In genomic region chr2:53275743-53276142, GRCh38 we compare ENCODE assay signal across 21 cellular contexts.
"Had no signal": no experiment of that assay in that cellular context is flagged by ENCODE, and none has a peak within 500 bp of the region (broad histone marks: within the 10 kb centered on the region; RNA-seq: fewer than 3 reads in every experiment).

No MANE protein-coding gene starts in this region.

- H3K4me3 Mint-ChIP-seq: activated T-helper 17 cell treated with anti-CD3 and anti-CD28 coated beads, Interleukin-2, amount 50 U/mL, for 72 hours; dendritic cell treated with granulocyte-macrophage colony-stimulating factor and Interleukin-4, amounts not matched to agents 40 ng/mL and 50 ng/mL, for 4 days; natural killer cell treated with Interleukin-12 subunit alpha and Interleukin-12 subunit beta and Interleukin-15 and Interleukin-18, amount 100 ng/mL, for 72 hours had no signal

- H3K9me3 ChIP-seq: gastrocnemius medialis, neutrophil, pancreas, psoas muscle, right atrium auricular region had no signal

- H3K9me3 Mint-ChIP-seq: activated T-helper 17 cell treated with anti-CD3 and anti-CD28 coated beads, Interleukin-2, amount 50 U/mL, for 72 hours; dendritic cell treated with granulocyte-macrophage colony-stimulating factor and Interleukin-4, amounts not matched to agents 40 ng/mL and 50 ng/mL, for 4 days had no signal

- H3K4me1 Mint-ChIP-seq: activated T-helper 17 cell treated with anti-CD3 and anti-CD28 coated beads, Interleukin-2, amount 50 U/mL, for 72 hours had no signal

- H3K4me1 ChIP-seq: gastrocnemius medialis, left ventricle myocardium inferior, pancreas, psoas muscle, right atrium auricular region, upper lobe of left lung had no signal

- H3K36me3 ChIP-seq: brain microvascular endothelial cell, gastrocnemius medialis, left ventricle myocardium inferior, neutrophil, pancreas, right atrium auricular region, upper lobe of left lung had no signal

- H3K4me3 ChIP-seq: gastrocnemius medialis, left ventricle myocardium inferior, pancreas, psoas muscle, right atrium auricular region, upper lobe of left lung had no signal

- H3K27ac Mint-ChIP-seq: activated naive CD4-positive, alpha-beta T cell treated with anti-CD3 and anti-CD28 coated beads, Interleukin-2, amount 50 U/mL, for 72 hours; activated T-helper 17 cell treated with anti-CD3 and anti-CD28 coated beads, Interleukin-2, amount 50 U/mL, for 72 hours; dendritic cell treated with granulocyte-macrophage colony-stimulating factor and Interleukin-4, amounts not matched to agents 40 ng/mL and 50 ng/mL, for 4 days; natural killer cell treated with Interleukin-12 subunit alpha and Interleukin-12 subunit beta and Interleukin-15 and Interleukin-18, amount 100 ng/mL, for 72 hours had no signal

- DNase-seq: activated T-cell treated with anti-CD3 and anti-CD28 coated beads, Interleukin-2, amount 50 U/mL, for 1 hour; aorta; brain microvascular endothelial cell; caudate nucleus; effector CD4-positive, alpha-beta T cell; gastrocnemius medialis; hypothalamus; left ventricle myocardium inferior; midbrain; pancreas; psoas muscle; stimulated activated CD4-positive, alpha-beta T cell treated with anti-CD3 and anti-CD28 coated beads, Interleukin-4, amount 100 ng/mL, for 24 hours; stimulated activated naive CD4-positive, alpha-beta T cell treated with Interleukin-2 at 50 U/mL for 16 hours; T-helper 9 cell; upper lobe of left lung had no signal

- H3K27ac ChIP-seq: brain microvascular endothelial cell, gastrocnemius medialis, left ventricle myocardium inferior, neutrophil, pancreas, psoas muscle, right atrium auricular region, upper lobe of left lung had no signal

- H3K27me3 Mint-ChIP-seq: activated T-helper 17 cell treated with anti-CD3 and anti-CD28 coated beads, Interleukin-2, amount 50 U/mL, for 72 hours; dendritic cell treated with granulocyte-macrophage colony-stimulating factor and Interleukin-4, amounts not matched to agents 40 ng/mL and 50 ng/mL, for 4 days; natural killer cell treated with Interleukin-12 subunit alpha and Interleukin-12 subunit beta and Interleukin-15 and Interleukin-18, amount 100 ng/mL, for 72 hours had no signal

- H3K36me3 Mint-ChIP-seq: activated naive CD4-positive, alpha-beta T cell treated with anti-CD3 and anti-CD28 coated beads, Interleukin-2, amount 50 U/mL, for 72 hours; natural killer cell treated with Interleukin-12 subunit alpha and Interleukin-12 subunit beta and Interleukin-15 and Interleukin-18, amount 100 ng/mL, for 72 hours had no signal

- H3K27me3 ChIP-seq: brain microvascular endothelial cell, gastrocnemius medialis, neutrophil, pancreas, right atrium auricular region, upper lobe of left lung had no signal
